Comparison of ENCODE assay signal across 28 cellular contexts in the genomic region with DNA sequence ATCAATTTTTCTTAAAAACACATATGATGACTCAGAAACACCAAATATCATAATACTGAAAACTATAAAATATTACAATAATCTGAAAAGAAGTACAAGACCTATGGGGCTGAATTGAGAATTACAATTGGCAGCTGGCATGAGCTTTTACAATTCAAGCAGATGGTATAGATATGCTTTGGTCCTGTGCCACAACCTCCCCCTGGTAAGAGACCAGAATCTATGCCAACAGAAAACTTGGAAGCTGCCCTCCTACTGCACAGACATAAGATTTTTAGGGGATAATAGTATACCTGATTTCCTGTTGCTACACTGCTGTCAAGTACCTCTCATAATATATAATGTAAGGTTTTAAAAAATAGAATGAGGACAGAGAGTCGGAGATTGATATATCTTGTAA. TPM values are rescaled to one million over a fixed set of nuclear protein-coding genes. Genes with fewer than 3 reads are reported as not detected.
A peak's percentile ranks its signal among the peaks of the same experiment; 100 is the strongest.
DNase-seq lines count a peak whose midpoint lies in the region; ATAC-seq and TF ChIP-seq lines count a peak whose summit lies in the region.
"Had no signal": no experiment of that assay in that cellular context is flagged by ENCODE, and none has a peak within 500 bp of the region (broad histone marks: within the 10 kb centered on the region; RNA-seq: fewer than 3 reads in every experiment).

No MANE protein-coding gene starts in this region.

- ATAC-seq in activated T-cell treated with anti-CD3 and anti-CD28 coated beads, Interleukin-2, amount 50 U/mL, for 4 hours: no peak
- no peak for ATAC-seq in HG03469 (IDR thresholded peaks at IDR 0.05; ENCODE audit: unreplicated experiment)
- ATAC-seq: CD8-positive, alpha-beta T cell; HepG2; Panc1; T-cell had no signal

- CTCF ChIA-PET in A673 (lab: Charles Lee): no interaction called here

- no peaks in the 10 kb centered on the region for H3K4me1 Mint-ChIP-seq in activated T-cell treated with anti-CD3 and anti-CD28 coated beads, Interleukin-2, amount 50 U/mL, for 4 hours (ENCODE audit: low read depth)
- H3K4me1 Mint-ChIP-seq: B cell, T-cell had no signal

- POLR2A ChIA-PET in A673 (lab: Charles Lee; ENCODE audit: low non-redundant PET): no interaction called here

- no TSS peak for BruUV-seq in A673 (replicated peaks; lab: Mats Ljungman, UMichigan)

- no peaks in the 10 kb centered on the region for H3K4me1 ChIP-seq in A673 (ENCODE audit: insufficient read depth, low read length, poor library complexity, severe bottlenecking)
- H3K4me1 ChIP-seq: Caco-2 had no signal

- in situ Hi-C loops in G401 (cut with HindIII; ENCODE audit: low sequenced_read_pairs): no loop called here

- no peak overlapping the region for H3K4me3 ChIP-seq in A673 (ENCODE audit: low read depth, low read length, poor library complexity, severe bottlenecking)

- no peaks in the 10 kb centered on the region for H3K36me3 Mint-ChIP-seq in activated T-cell treated with anti-CD3 and anti-CD28 coated beads, Interleukin-2, amount 50 U/mL, for 4 hours (ENCODE audit: insufficient read depth)
- H3K36me3 Mint-ChIP-seq: CD8-positive, alpha-beta T cell; T-cell had no signal

- no peaks in the 10 kb centered on the region for H3K9me3 ChIP-seq in A673 (ENCODE audit: low read depth, low read length, poor library complexity, severe bottlenecking)
- H3K9me3 ChIP-seq: Caco-2 had no signal

- intact Hi-C loops in A673 (cut with micrococcal nuclease; ENCODE audit: unreplicated experiment): no loop called here

- no peaks in the 10 kb centered on the region for H3K27me3 ChIP-seq in A673 (replicated peaks; ENCODE audit: insufficient read depth, low read depth, low read length, poor library complexity)

- H3K36me3 ChIP-seq in A673 (ENCODE audit: insufficient read depth, low read length, poor library complexity, severe bottlenecking): no peaks in the 10 kb centered on the region

- peaks cover 13% of the 10 kb centered on the region for H3K9me3 Mint-ChIP-seq in activated T-cell treated with anti-CD3 and anti-CD28 coated beads, Interleukin-2, amount 50 U/mL, for 4 hours

- H3K27me3 Mint-ChIP-seq in activated T-cell treated with anti-CD3 and anti-CD28 coated beads, Interleukin-2, amount 50 U/mL, for 4 hours (ENCODE audit: low read depth): no peaks in the 10 kb centered on the region
- H3K27me3 Mint-ChIP-seq: B cell, T-cell had no signal

- H3K27ac ChIP-seq in A673 (ENCODE audit: low read depth, low read length, poor library complexity, severe bottlenecking): no peak overlapping the region
- H3K27ac ChIP-seq: C4-2B, RWPE1 had no signal

- no peak for TF ChIP-seq CTCF in A673 (conservative IDR thresholded peaks at IDR 0.05; ENCODE audit: low read depth, low read length)

- H3K4me3 Mint-ChIP-seq in activated T-cell treated with anti-CD3 and anti-CD28 coated beads, Interleukin-2, amount 50 U/mL, for 4 hours: no peak overlapping the region
- H3K4me3 Mint-ChIP-seq: B cell; CD8-positive, alpha-beta T cell; T-cell had no signal

- peak; percentile 58 for DNase-seq in G401 (ENCODE audit: low spot score)
- peak; percentile 80 for DNase-seq in NCI-H1694 treated with DMSO at 0.1 percent for 48 hours (lab: John Stamatoyannopoulos, UW)
- DNase-seq in NCI-H446 treated with DMSO at 0.1 percent for 48 hours (lab: John Stamatoyannopoulos, UW): peak; percentile 95
- DNase-seq in GOT3 (lab: John Stamatoyannopoulos, UW): no peak
- no peak for DNase-seq in activated T-cell treated with anti-CD3 and anti-CD28 coated beads, Interleukin-2, amount 50 U/mL, for 4 hours
- no peak for DNase-seq in A673 (ENCODE audit: low spot score)
- DNase-seq: Caco-2; CD8-positive, alpha-beta T cell; DMS153; DND-41; H7; Kasumi-1; NCI-H1417; NCI-H187; NCI-H2107; NCI-H2227 treated with DMSO at 0.1 percent for 48 hours; NCI-H510A treated with DMSO at 0.1 percent for 48 hours; NCI-H82; SHP77; T-cell had no signal

RNA-seq across cellular contexts. Expression of a gene that starts 46.8 kb away (rescaled TPM):
- total RNA-seq in G401 (2014; rRNA removed; shearing (Covaris generic)): not detected in 2 replicates
- not detected for total RNA-seq in activated T-cell treated with anti-CD3 and anti-CD28 coated beads, Interleukin-2, amount 50 U/mL, for 4 hours
- 2.1 and 2.3 TPM in 2 replicates for total RNA-seq in A673 (2021)
- total RNA-seq: B cell; CD8-positive, alpha-beta T cell; HepG2; M059J; T-cell; T-helper 2 cell treated with Interferon-gamma antibody and Interleukin-4, amounts not matched to agents 100 ng/mL and 5 ng/mL, for 36 hours had no signal

Comparison
In these comparisons a context has a peak if more than half of its experiments do, and no peak if none do; other contexts are left out.
1. DNase-seq: peak in G401 (single experiment), NCI-H1694 treated with DMSO at 0.1 percent for 48 hours (single experiment) and NCI-H446 treated with DMSO at 0.1 percent for 48 hours (single experiment); none in GOT3 (single experiment), activated T-cell treated with anti-CD3 and anti-CD28 coated beads, Interleukin-2, amount 50 U/mL, for 4 hours (single experiment) and A673 (single experiment).